In the genomic region with DNA sequence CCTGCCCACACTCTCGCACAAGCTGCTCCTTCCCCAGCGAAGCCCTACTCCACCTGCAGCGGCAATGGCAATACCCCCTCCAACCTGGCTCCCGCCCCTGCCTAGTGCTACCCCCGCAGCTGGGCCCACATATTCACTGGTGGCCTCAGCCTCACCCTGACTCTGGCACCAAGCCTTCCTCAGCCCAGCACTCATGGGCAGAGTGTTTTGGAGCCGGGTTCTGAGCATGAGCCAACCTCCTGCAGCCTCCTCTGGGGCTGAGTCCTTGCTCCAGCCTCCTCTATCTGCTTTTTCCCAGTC, we compare ENCODE assay signal across 26 cellular contexts. TPM values are rescaled to one million over a fixed set of nuclear protein-coding genes. Genes with fewer than 3 reads are reported as not detected.
DNase-seq lines count a peak whose midpoint lies in the region; ATAC-seq, FAIRE-seq and TF ChIP-seq lines count a peak whose summit lies in the region.
"Had no signal": no experiment of that assay in that cellular context is flagged by ENCODE, and none has a peak within 500 bp of the region (broad histone marks: within the 10 kb centered on the region; RNA-seq: fewer than 3 reads in every experiment).

No MANE protein-coding gene starts in this region.

- H3K36me3 ChIP-seq in adrenal gland (replicated peaks in 1 of 2), result no peaks in the 10 kb centered on the region
- H3K36me3 ChIP-seq in esophagus (ENCODE audit: control insufficient read depth in 2 of 2, insufficient read depth in 2 of 2, low read length in 1 of 2), result no peaks in the 10 kb centered on the region
- H3K36me3 ChIP-seq in lung (ENCODE audit: control insufficient read depth in 2 of 2, insufficient read depth in 2 of 2, low read length in 2 of 2), result no peaks in the 10 kb centered on the region
- H3K36me3 ChIP-seq: left lung, SJSA1 had no signal

- no peaks in the 10 kb centered on the region for H3K36me3 Mint-ChIP-seq in activated CD8-positive, alpha-beta T cell treated with anti-CD3 and anti-CD28 coated beads, Interleukin-2, amount 10 ng/mL, durations not matched to agents 7 days and 5 days (ENCODE audit: low read depth)
- H3K36me3 Mint-ChIP-seq in T-helper 17 cell (ENCODE audit: low read depth) (peaks cover 9% of the 10 kb centered on the region), nephron progenitor cell (ENCODE audit: low read depth) (no peaks in the 10 kb centered on the region)
- H3K36me3 Mint-ChIP-seq: CD4-positive, alpha-beta memory T cell had no signal

- peaks cover 30% of the 10 kb centered on the region for H3K4me1 Mint-ChIP-seq in activated CD8-positive, alpha-beta T cell treated with anti-CD3 and anti-CD28 coated beads, Interleukin-2, amount 10 ng/mL, durations not matched to agents 7 days and 5 days (ENCODE audit: low read depth)
- H3K4me1 Mint-ChIP-seq in T-helper 17 cell, result peaks cover 18% of the 10 kb centered on the region
- peaks cover 17% of the 10 kb centered on the region for H3K4me1 Mint-ChIP-seq in nephron progenitor cell

- H3K9me3 ChIP-seq in adrenal gland (replicated peaks in 1 of 3) (no peaks in the 10 kb centered on the region), esophagus (ENCODE audit: control insufficient read depth in 2 of 2, insufficient read depth in 1 of 2, low read depth in 1 of 2, low read length in 1 of 2) (no peaks in the 10 kb centered on the region), lung (ENCODE audit: control insufficient read depth in 2 of 2, insufficient read depth in 1 of 2, low read length in 1 of 2) (no peaks in the 10 kb centered on the region), T-helper 17 cell (ENCODE audit: control insufficient read depth, low read length, poor library complexity, severe bottlenecking) (no peaks in the 10 kb centered on the region)
- H3K9me3 ChIP-seq: body of pancreas, left lung, SJSA1 had no signal

- no peak for TF ChIP-seq POLR2A in adrenal gland (IDR thresholded peaks at IDR 0.05)

- H3K27ac ChIP-seq in adrenal gland (peak overlapping the region in 4 of 5 donors; percentile 32 to 92 (median 66)), esophagus (ENCODE audit: low read depth in 2 of 2, low read length in 1 of 2) (peak overlapping the region; percentile 63 to 88), lung (ENCODE audit: low read depth in 1 of 2, low read length in 1 of 2) (peak overlapping the region; percentile 38 to 60), substantia nigra (ENCODE audit: low read depth, low read length, poor library complexity, severe bottlenecking) (peak overlapping the region; percentile 93)
- H3K27ac ChIP-seq: left lung, SJSA1 had no signal

- H3K4me1 ChIP-seq in adrenal gland (replicated peaks in 1 of 2) (peaks cover 14 to 32% of the 10 kb centered on the region in 2 donors), esophagus (ENCODE audit: control insufficient read depth in 2 of 2, insufficient read depth in 2 of 2, low read length in 1 of 2) (peaks cover 7 to 17% of the 10 kb centered on the region in 2 donors), lung (ENCODE audit: control insufficient read depth in 2 of 2, insufficient read depth in 2 of 2, low read length in 2 of 2) (peaks cover 7 to 24% of the 10 kb centered on the region in 2 donors)
- H3K4me1 ChIP-seq: SJSA1 had no signal

- CTCF ChIA-PET in activated CD8-positive, alpha-beta T cell treated with anti-CD3 and anti-CD28 coated beads, Interleukin-2, amount 10 ng/mL, durations not matched to agents 7 days and 5 days (lab: Charles Lee), result no interaction called here

- H3K4me3 ChIP-seq in adrenal gland, result no peak overlapping the region
- no peak overlapping the region for H3K4me3 ChIP-seq in esophagus (ENCODE audit: low read depth in 1 of 2, low read length in 2 of 2)
- H3K4me3 ChIP-seq in lung, result no peak overlapping the region
- H3K4me3 ChIP-seq: body of pancreas, GM12878, left lung, SJSA1, skin epidermis had no signal

- no peak for FAIRE-seq in GM19239 (lab: Jason Lieb, UNC)
- FAIRE-seq: GM12878 had no signal

- POLR2A ChIA-PET in activated CD8-positive, alpha-beta T cell treated with anti-CD3 and anti-CD28 coated beads, Interleukin-2, amount 10 ng/mL, durations not matched to agents 7 days and 5 days (lab: Charles Lee), result no interaction called here

- H3K27me3 ChIP-seq in adrenal gland (no peaks in the 10 kb centered on the region), esophagus (ENCODE audit: control insufficient read depth in 1 of 2, insufficient read depth in 2 of 2, low read length in 2 of 2) (no peaks in the 10 kb centered on the region), lung (ENCODE audit: control insufficient read depth, insufficient read depth) (no peaks in the 10 kb centered on the region)
- H3K27me3 ChIP-seq: body of pancreas had no signal

- 64 to 87% (median 78%) methylated on average over 6 of the region's 6 CpGs for WGBS in adrenal gland, 4 donors
- 69 to 80% methylated on average over 6 of the region's 6 CpGs for WGBS in esophagus, 2 donors
- WGBS in lung, 2 donors, result 70 to 84% methylated on average over 6 of the region's 6 CpGs

- TF ChIP-seq CTCF in adrenal gland (IDR thresholded peaks at IDR 0.05) (no peak), lung (IDR thresholded peaks at IDR 0.05; ENCODE audit: control extremely low read depth, extremely low read depth) (no peak), nephron progenitor cell (IDR thresholded peaks at IDR 0.05) (no peak)

- ATAC-seq in lung (ENCODE audit: insufficient read depth, low FRiP score), result no peak
- ATAC-seq in activated CD8-positive, alpha-beta T cell treated with anti-CD3 and anti-CD28 coated beads, Interleukin-2, amount 10 ng/mL, durations not matched to agents 7 days and 5 days, result no peak
- ATAC-seq in T-helper 17 cell, result no peak
- ATAC-seq: activated CD8-positive, alpha-beta T cell treated with anti-CD3 and anti-CD28 coated beads for 36 hours; GM12878; PC-3 had no signal

- peaks cover 4% of the 10 kb centered on the region for H3K9me3 Mint-ChIP-seq in activated CD8-positive, alpha-beta T cell treated with anti-CD3 and anti-CD28 coated beads, Interleukin-2, amount 10 ng/mL, durations not matched to agents 7 days and 5 days (ENCODE audit: insufficient read depth)
- H3K9me3 Mint-ChIP-seq in nephron progenitor cell, result no peaks in the 10 kb centered on the region
- H3K9me3 Mint-ChIP-seq: activated B cell treated with CpG ODN at 0.5 μM for 24 hours; activated CD8-positive, alpha-beta T cell treated with anti-CD3 and anti-CD28 coated beads for 36 hours; activated T-cell treated with anti-CD3 and anti-CD28 coated beads, Interleukin-2, amount 50 U/mL, for 24 hours; CD4-positive, alpha-beta memory T cell had no signal

- no peak overlapping the region for H3K4me3 Mint-ChIP-seq in activated CD8-positive, alpha-beta T cell treated with anti-CD3 and anti-CD28 coated beads, Interleukin-2, amount 10 ng/mL, durations not matched to agents 7 days and 5 days
- H3K4me3 Mint-ChIP-seq in T-helper 17 cell (no peak overlapping the region), nephron progenitor cell (no peak overlapping the region)
- H3K4me3 Mint-ChIP-seq: activated B cell treated with CpG ODN at 0.5 μM for 24 hours; activated CD8-positive, alpha-beta T cell treated with anti-CD3 and anti-CD28 coated beads for 36 hours; activated T-cell treated with anti-CD3 and anti-CD28 coated beads, Interleukin-2, amount 50 U/mL, for 24 hours; CD4-positive, alpha-beta memory T cell had no signal

- intact Hi-C loops in adrenal gland (cut with DNase I), result no loop called here

- DNase-seq in adrenal gland (no peak), lung (ENCODE audit: low spot score) (no peak), substantia nigra (lab: John Stamatoyannopoulos, UW) (peak in 2 of 49 donors; percentile 17 to 18), GM19239 (ENCODE audit: insufficient read length, low spot score) (no peak), T-helper 17 cell (no peak), nephron progenitor cell (no peak)
- no peak for DNase-seq in activated CD8-positive, alpha-beta T cell treated with anti-CD3 and anti-CD28 coated beads, Interleukin-2, amount 10 ng/mL, durations not matched to agents 7 days and 5 days
- DNase-seq: activated B cell treated with CpG ODN at 0.5 μM for 24 hours; activated CD8-positive, alpha-beta T cell treated with anti-CD3 and anti-CD28 coated beads for 36 hours; activated naive CD4-positive, alpha-beta T cell treated with anti-CD3 and anti-CD28 coated beads, Interleukin-2, amount 50 U/mL, for 16 hours; activated T-cell treated with anti-CD3 and anti-CD28 coated beads, Interleukin-2, amount 50 U/mL, for 24 hours; body of pancreas; CD4-positive, alpha-beta memory T cell; DMS153; GOT3; NCI-H1436; NCI-H82; PC-3; stimulated activated CD4-positive, alpha-beta T cell treated with anti-CD3 and anti-CD28 coated beads, Interleukin-4, amount 100 ng/mL, for 1 hour; T-helper 2 cell had no signal

- H3K27ac Mint-ChIP-seq in activated CD8-positive, alpha-beta T cell treated with anti-CD3 and anti-CD28 coated beads, Interleukin-2, amount 10 ng/mL, durations not matched to agents 7 days and 5 days, result no peak overlapping the region
- H3K27ac Mint-ChIP-seq in T-helper 17 cell, result no peak overlapping the region
- H3K27ac Mint-ChIP-seq in nephron progenitor cell, result no peak overlapping the region
- H3K27ac Mint-ChIP-seq: activated B cell treated with CpG ODN at 0.5 μM for 24 hours; activated CD8-positive, alpha-beta T cell treated with anti-CD3 and anti-CD28 coated beads for 36 hours; activated T-cell treated with anti-CD3 and anti-CD28 coated beads, Interleukin-2, amount 50 U/mL, for 24 hours had no signal

- H3K27me3 Mint-ChIP-seq in activated CD8-positive, alpha-beta T cell treated with anti-CD3 and anti-CD28 coated beads, Interleukin-2, amount 10 ng/mL, durations not matched to agents 7 days and 5 days (ENCODE audit: low read depth), result peaks cover 14% of the 10 kb centered on the region
- peaks cover 29% of the 10 kb centered on the region for H3K27me3 Mint-ChIP-seq in T-helper 17 cell
- peaks cover 24% of the 10 kb centered on the region for H3K27me3 Mint-ChIP-seq in nephron progenitor cell (ENCODE audit: low read depth, poor library complexity)
- H3K27me3 Mint-ChIP-seq: activated CD8-positive, alpha-beta T cell treated with anti-CD3 and anti-CD28 coated beads for 36 hours; activated T-cell treated with anti-CD3 and anti-CD28 coated beads, Interleukin-2, amount 50 U/mL, for 24 hours had no signal

RNA-seq across cellular contexts. Expression of a gene that starts 47.6 kb away (rescaled TPM):
- total RNA-seq in adrenal gland, result 100 to 1,000 TPM in 2 of 8 donors, 10 to 100 TPM in 6; 52.3 to 226 (median 60.8) TPM
- 100 to 1,000 TPM in 1 of 3 donors, 10 to 100 TPM in 2; 70.4 to 106 (median 82.5) TPM for polyA plus RNA-seq in adrenal gland
- 1 to 10 TPM; 6.9 to 7.6 TPM for polyA plus RNA-seq in esophagus
- 10 to 100 TPM; 16.7 to 20.5 TPM for total RNA-seq in lung
- polyA plus RNA-seq in lung, result 1 to 10 TPM; 7.7 to 8.7 TPM
- under 1 TPM; 0.26 to 0.37 TPM for total RNA-seq in activated CD8-positive, alpha-beta T cell treated with anti-CD3 and anti-CD28 coated beads, Interleukin-2, amount 10 ng/mL, durations not matched to agents 7 days and 5 days
- total RNA-seq in T-helper 17 cell, result 1 to 10 TPM; 2.7 to 4.9 TPM
- total RNA-seq: osteocyte, SJSA1 had no signal
